ENCODE assay signal across 17 cellular contexts in the genomic region with DNA sequence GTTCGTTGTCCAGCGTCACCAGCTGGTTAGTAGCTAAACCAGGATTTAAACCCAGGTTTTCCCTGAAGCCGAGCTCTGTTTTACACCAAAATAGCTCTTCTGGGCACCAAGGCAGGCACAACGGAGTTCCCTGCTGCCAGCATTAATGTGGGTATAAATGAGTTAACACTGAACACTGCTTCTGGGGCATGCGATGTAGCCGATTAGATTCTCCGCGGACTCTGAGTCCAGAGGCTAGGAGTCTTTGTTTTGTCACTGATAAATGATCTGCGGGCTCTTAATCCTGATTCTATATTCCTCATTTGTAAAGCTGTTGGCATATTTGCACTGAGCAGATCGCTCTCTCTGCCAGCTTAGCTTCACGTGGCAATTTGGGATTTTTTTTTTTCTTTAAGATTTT. TPM values are rescaled to one million over a fixed set of nuclear protein-coding genes. Genes with fewer than 3 reads are reported as not detected.
DNase-seq lines count a peak whose midpoint lies in the region; ATAC-seq and TF ChIP-seq lines count a peak whose summit lies in the region.
"Had no signal": no experiment of that assay in that cellular context is flagged by ENCODE, and none has a peak within 500 bp of the region (broad histone marks: within the 10 kb centered on the region; RNA-seq: fewer than 3 reads in every experiment).

No MANE protein-coding gene starts in this region.

- peak overlapping the region; percentile 25 for H3K4me3 ChIP-seq in retinal pigment epithelial cell (ENCODE audit: low read length)
- H3K4me3 ChIP-seq: heart left ventricle, lung had no signal

- in situ Hi-C loops in G401 (cut with HindIII; ENCODE audit: low sequenced_read_pairs): no loop called here

- TF ChIP-seq CTCF in RWPE1 (conservative IDR thresholded peaks at IDR 0.05; ENCODE audit: low read depth): no peak
- no peak for TF ChIP-seq CTCF in retinal pigment epithelial cell (conservative IDR thresholded peaks at IDR 0.05; ENCODE audit: low read depth, low read length)

- peak overlapping the region; percentile 94 for H3K27ac ChIP-seq in RWPE1
- H3K27ac ChIP-seq in epithelial cell of prostate: peak overlapping the region; percentile 51
- H3K27ac ChIP-seq: heart left ventricle had no signal

- CTCF ChIA-PET in RWPE1 (lab: Yijun Ruan, JAX): interaction anchor here (0.6 kb wide), 2 partner anchors 27 to 547 kb away, joined by 3 read pairs; no protein-coding TSS in a partner anchor

- POLR2A ChIA-PET in RWPE1 (lab: Yijun Ruan, JAX; ENCODE audit: low non-redundant PET): interaction anchor here (1.0 kb wide), 1 partner anchor 16 kb away, joined by 3 read pairs; no protein-coding TSS in a partner anchor

- ATAC-seq in HG02973 (IDR thresholded peaks at IDR 0.05; ENCODE audit: unreplicated experiment): no peak

- DNase-seq in G401 (ENCODE audit: low spot score): peak; percentile 65
- DNase-seq in RWPE1 (ENCODE audit: low spot score): no peak
- DNase-seq in epithelial cell of prostate (ENCODE audit: low read depth, low spot score): no peak
- no peak for DNase-seq in retinal pigment epithelial cell (ENCODE audit: low read depth)
- DNase-seq in DMS 273 treated with DMSO at 0.1 percent for 48 hours (lab: John Stamatoyannopoulos, UW): no peak
- no peak for DNase-seq in DMS79 treated with DMSO at 0.1 percent for 48 hours (lab: John Stamatoyannopoulos, UW)
- DNase-seq in stimulated activated CD8-positive, alpha-beta memory T cell treated with anti-CD3 and anti-CD28 coated beads, Interleukin-4, amount 100 ng/mL, for 48 hours: no peak
- DNase-seq: activated CD4-positive, alpha-beta T cell treated with anti-CD3 and anti-CD28 coated beads, Interleukin-2, amount 10 ng/mL, durations not matched to agents 7 days and 5 days; activated naive CD4-positive, alpha-beta T cell treated with anti-CD3 and anti-CD28 coated beads for 36 hours; CD8-positive, alpha-beta memory T cell; natural killer cell; NCI-H2029; stimulated activated naive CD4-positive, alpha-beta T cell had no signal

RNA-seq across cellular contexts. Expression of gene LDLRAD3, which starts 16.8 kb away (rescaled TPM):
- total RNA-seq in G401 (2014; rRNA removed; shearing (Covaris generic)): 4.5 and 13.0 TPM in 2 replicates
- total RNA-seq: OCI-LY7 had no signal
